ENCODE assay signal across 1 cellular context in the genomic region with DNA sequence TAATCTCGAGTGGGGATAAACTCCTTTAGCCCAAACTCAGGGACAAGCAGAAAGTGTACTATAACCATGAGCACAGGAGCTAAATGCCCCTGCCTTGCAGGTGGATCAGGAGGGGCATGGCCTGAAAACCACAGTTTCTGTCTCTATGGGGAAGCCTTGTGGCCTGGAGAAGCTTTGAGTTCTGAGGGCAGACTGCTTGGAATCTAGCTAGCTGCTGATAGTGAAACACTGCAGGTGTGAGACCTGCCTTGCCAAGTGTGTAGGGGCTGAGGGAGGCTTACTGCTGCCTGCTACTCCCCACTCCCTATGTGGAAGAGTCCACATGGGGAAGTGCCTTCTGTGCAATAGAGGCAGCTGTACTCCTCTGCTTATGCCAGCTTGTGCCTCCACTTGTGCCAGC.
A peak's percentile ranks its signal among the peaks of the same experiment; 100 is the strongest.
TF ChIP-seq lines count a peak whose summit lies in the region.

No MANE protein-coding gene starts in this region.

TF ChIP-seq in HEK293, 187 proteins besides CTCF, POLR2A, EP300 and RAD21 (continued from another document):
- TF ChIP-seq, protein P1, sequence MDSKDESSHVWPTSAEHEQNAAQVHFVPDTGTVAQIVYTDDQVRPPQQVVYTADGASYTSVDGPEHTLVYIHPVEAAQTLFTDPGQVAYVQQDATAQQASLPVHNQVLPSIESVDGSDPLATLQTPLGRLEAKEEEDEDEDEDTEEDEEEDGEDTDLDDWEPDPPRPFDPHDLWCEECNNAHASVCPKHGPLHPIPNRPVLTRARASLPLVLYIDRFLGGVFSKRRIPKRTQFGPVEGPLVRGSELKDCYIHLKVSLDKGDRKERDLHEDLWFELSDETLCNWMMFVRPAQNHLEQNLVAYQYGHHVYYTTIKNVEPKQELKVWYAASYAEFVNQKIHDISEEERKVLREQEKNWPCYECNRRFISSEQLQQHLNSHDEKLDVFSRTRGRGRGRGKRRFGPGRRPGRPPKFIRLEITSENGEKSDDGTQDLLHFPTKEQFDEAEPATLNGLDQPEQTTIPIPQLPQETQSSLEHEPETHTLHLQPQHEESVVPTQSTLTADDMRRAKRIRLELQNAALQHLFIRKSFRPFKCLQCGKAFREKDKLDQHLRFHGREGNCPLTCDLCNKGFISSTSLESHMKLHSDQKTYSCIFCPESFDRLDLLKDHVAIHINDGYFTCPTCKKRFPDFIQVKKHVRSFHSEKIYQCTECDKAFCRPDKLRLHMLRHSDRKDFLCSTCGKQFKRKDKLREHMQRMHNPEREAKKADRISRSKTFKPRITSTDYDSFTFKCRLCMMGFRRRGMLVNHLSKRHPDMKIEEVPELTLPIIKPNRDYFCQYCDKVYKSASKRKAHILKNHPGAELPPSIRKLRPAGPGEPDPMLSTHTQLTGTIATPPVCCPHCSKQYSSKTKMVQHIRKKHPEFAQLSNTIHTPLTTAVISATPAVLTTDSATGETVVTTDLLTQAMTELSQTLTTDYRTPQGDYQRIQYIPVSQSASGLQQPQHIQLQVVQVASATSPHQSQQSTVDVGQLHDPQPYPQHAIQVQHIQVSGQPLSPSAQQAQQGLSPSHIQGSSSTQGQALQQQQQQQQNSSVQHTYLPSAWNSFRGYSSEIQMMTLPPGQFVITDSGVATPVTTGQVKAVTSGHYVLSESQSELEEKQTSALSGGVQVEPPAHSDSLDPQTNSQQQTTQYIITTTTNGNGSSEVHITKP (tag by site-specific recombination; IDR thresholded peaks at IDR 0.05) = peak; percentile 15; the same call in 1 of the 2 replicates
TF ChIP-seq in HEK293: peak in this region for 1.
